ENCODE assay signal across 26 cellular contexts in genomic region chrX:77436271-77436670, GRCh38. TPM values are rescaled to one million over a fixed set of nuclear protein-coding genes. Genes with fewer than 3 reads are reported as not detected.
"Had no signal": no experiment of that assay in that cellular context is flagged by ENCODE, and none has a peak within 500 bp of the region (broad histone marks: within the 10 kb centered on the region; RNA-seq: fewer than 3 reads in every experiment).

No MANE protein-coding gene starts in this region.

- H3K4me2 ChIP-seq: neural progenitor cell had no signal

- H3K27me3 Mint-ChIP-seq: activated B cell treated with CpG ODN at 0.5 μM for 24 hours; activated CD4-positive, alpha-beta T cell treated with anti-CD3 and anti-CD28 coated beads for 36 hours; naive thymus-derived CD8-positive, alpha-beta T cell; progenitor cell of endocrine pancreas had no signal

- H3K4me1 Mint-ChIP-seq: activated B cell treated with CpG ODN at 0.5 μM for 24 hours; activated CD4-positive, alpha-beta T cell treated with anti-CD3 and anti-CD28 coated beads for 36 hours; activated naive CD8-positive, alpha-beta T cell treated with anti-CD3 and anti-CD28 coated beads, Interleukin-2, amount 10 ng/mL, durations not matched to agents 7 days and 5 days; naive thymus-derived CD8-positive, alpha-beta T cell; neural progenitor cell had no signal

- H3K27ac Mint-ChIP-seq: activated B cell treated with CpG ODN at 0.5 μM for 24 hours; activated CD4-positive, alpha-beta T cell treated with anti-CD3 and anti-CD28 coated beads for 36 hours; activated naive CD4-positive, alpha-beta T cell treated with anti-CD3 and anti-CD28 coated beads for 36 hours; activated naive CD8-positive, alpha-beta T cell treated with anti-CD3 and anti-CD28 coated beads, Interleukin-2, amount 10 ng/mL, durations not matched to agents 7 days and 5 days; endodermal cell; naive thymus-derived CD8-positive, alpha-beta T cell; neural progenitor cell; progenitor cell of endocrine pancreas had no signal

- H3K4me3 ChIP-seq: gastrocnemius medialis, left ventricle myocardium inferior, neural progenitor cell, sigmoid colon, testis, uterus had no signal

- H2AFZ ChIP-seq: neural progenitor cell had no signal

- H3K36me3 ChIP-seq: gastrocnemius medialis, left ventricle myocardium inferior, neural progenitor cell, sigmoid colon, uterus had no signal

- H3K27ac ChIP-seq: epithelial cell of prostate, gastrocnemius medialis, left ventricle myocardium inferior, neural progenitor cell, sigmoid colon, testis, uterus had no signal

- H3K9me3 Mint-ChIP-seq: activated B cell treated with CpG ODN at 0.5 μM for 24 hours; activated naive CD4-positive, alpha-beta T cell treated with anti-CD3 and anti-CD28 coated beads for 36 hours; activated naive CD8-positive, alpha-beta T cell treated with anti-CD3 and anti-CD28 coated beads, Interleukin-2, amount 10 ng/mL, durations not matched to agents 7 days and 5 days; naive thymus-derived CD8-positive, alpha-beta T cell had no signal

- H3K27me3 ChIP-seq: gastrocnemius medialis, neural progenitor cell, sigmoid colon, testis, uterus had no signal

- DNase-seq: activated B cell treated with CpG ODN at 0.5 μM for 24 hours; activated CD4-positive, alpha-beta T cell treated with anti-CD3 and anti-CD28 coated beads for 36 hours; activated CD4-positive, alpha-beta T cell treated with anti-CD3 and anti-CD28 coated beads, Interleukin-2, amount 50 U/mL, for 4 hours; activated CD8-positive, alpha-beta memory T cell treated with anti-CD3 and anti-CD28 coated beads for 24 hours; activated naive CD4-positive, alpha-beta T cell treated with anti-CD3 and anti-CD28 coated beads for 36 hours; activated naive CD8-positive, alpha-beta T cell treated with anti-CD3 and anti-CD28 coated beads, Interleukin-2, amount 10 ng/mL, durations not matched to agents 7 days and 5 days; activated T-cell treated with anti-CD3 and anti-CD28 coated beads, Interleukin-2, amount 50 U/mL, for 48 hours; amygdala; cortex of kidney; endodermal cell; gastrocnemius medialis; hippocampal formation; left ventricle myocardium inferior; naive thymus-derived CD8-positive, alpha-beta T cell; retina; sigmoid colon; stimulated activated CD4-positive, alpha-beta T cell treated with anti-CD3 and anti-CD28 coated beads, Interleukin-4, amount 100 ng/mL, for 1 hour; stimulated activated naive CD4-positive, alpha-beta T cell; testis; trophoblast cell; uterus had no signal

- H3K36me3 Mint-ChIP-seq: activated naive CD8-positive, alpha-beta T cell treated with anti-CD3 and anti-CD28 coated beads, Interleukin-2, amount 10 ng/mL, durations not matched to agents 7 days and 5 days; naive thymus-derived CD8-positive, alpha-beta T cell; neural progenitor cell had no signal

- H3K4me3 Mint-ChIP-seq: activated B cell treated with CpG ODN at 0.5 μM for 24 hours; activated CD4-positive, alpha-beta T cell treated with anti-CD3 and anti-CD28 coated beads for 36 hours; activated naive CD4-positive, alpha-beta T cell treated with anti-CD3 and anti-CD28 coated beads for 36 hours; activated naive CD8-positive, alpha-beta T cell treated with anti-CD3 and anti-CD28 coated beads, Interleukin-2, amount 10 ng/mL, durations not matched to agents 7 days and 5 days; endodermal cell; naive thymus-derived CD8-positive, alpha-beta T cell; neural progenitor cell had no signal

- H3K4me1 ChIP-seq: gastrocnemius medialis, left ventricle myocardium inferior, neural progenitor cell, sigmoid colon, testis, uterus had no signal

- H3K9ac ChIP-seq: neural progenitor cell had no signal

- ATAC-seq: activated CD4-positive, alpha-beta T cell treated with anti-CD3 and anti-CD28 coated beads for 36 hours; gastrocnemius medialis; naive thymus-derived CD8-positive, alpha-beta T cell had no signal

- H3K9me3 ChIP-seq: gastrocnemius medialis, left ventricle myocardium inferior, sigmoid colon, testis, uterus had no signal

RNA-seq across cellular contexts. Expression of gene FGF16, which starts 10.9 kb away (rescaled TPM):
- total RNA-seq: activated B cell treated with CpG ODN at 0.5 μM for 24 hours; activated CD4-positive, alpha-beta T cell treated with anti-CD3 and anti-CD28 coated beads for 36 hours; activated naive CD8-positive, alpha-beta T cell treated with anti-CD3 and anti-CD28 coated beads, Interleukin-2, amount 10 ng/mL, durations not matched to agents 7 days and 5 days; cerebellum; fibroblast of lung; gastrocnemius medialis; naive thymus-derived CD8-positive, alpha-beta T cell; progenitor cell of endocrine pancreas had no signal
